21 cellular contexts compared by ENCODE assay signal in the genomic region with DNA sequence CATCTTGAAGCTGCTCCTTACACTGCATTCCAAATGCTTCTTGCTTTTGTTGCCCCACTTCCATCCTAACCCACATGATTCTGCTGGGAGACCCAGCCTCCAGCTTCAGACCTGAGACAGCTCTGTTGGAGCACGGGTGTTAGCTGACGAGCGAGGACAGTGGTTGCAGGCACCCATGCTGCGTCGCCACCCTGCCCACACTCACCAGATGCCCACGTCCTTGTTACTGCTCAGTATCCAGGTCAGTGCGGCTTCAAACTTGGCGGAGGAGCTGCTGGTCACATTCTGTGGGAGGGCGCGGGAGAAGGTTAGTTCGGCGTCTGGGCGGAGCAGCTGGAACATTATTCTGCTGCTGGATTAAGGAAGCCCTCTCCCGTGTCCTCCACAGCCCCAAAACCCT. TPM values are rescaled to one million over a fixed set of nuclear protein-coding genes. Genes with fewer than 3 reads are reported as not detected.
"Had no signal": no experiment of that assay in that cellular context is flagged by ENCODE, and none has a peak within 500 bp of the region (broad histone marks: within the 10 kb centered on the region; RNA-seq: fewer than 3 reads in every experiment).

No MANE protein-coding gene starts in this region.

- H3K4me1 ChIP-seq: colonic mucosa, pancreas had no signal

- H3K9me3 Mint-ChIP-seq: natural killer cell treated with Interleukin-12 subunit alpha and Interleukin-12 subunit beta and Interleukin-15 and Interleukin-18, amount 100 ng/mL, for 72 hours; T-cell had no signal

- DNase-seq: activated CD4-positive, alpha-beta T cell treated with anti-CD3 and anti-CD28 coated beads, Interleukin-2, amount 50 U/mL, for 4 hours; activated naive CD4-positive, alpha-beta T cell treated with anti-CD3 and anti-CD28 coated beads, Interleukin-2, amount 50 U/mL, for 16 hours; activated T-cell treated with anti-CD3 and anti-CD28 coated beads, Interleukin-2, amount 50 U/mL, for 1 hour; adrenal gland; colonic mucosa; effector memory CD4-positive, alpha-beta T cell; erythroblast; left cardiac atrium; pancreas; stimulated activated CD4-positive, alpha-beta T cell treated with anti-CD3 and anti-CD28 coated beads, Interleukin-15, amount 100 ng/mL, for 24 hours; stimulated activated CD4-positive, alpha-beta T cell treated with anti-CD3 and anti-CD28 coated beads, Interleukin-4, amount 100 ng/mL, for 24 hours; stomach; T-cell had no signal

- H3K27me3 Mint-ChIP-seq: natural killer cell treated with Interleukin-12 subunit alpha and Interleukin-12 subunit beta and Interleukin-15 and Interleukin-18, amount 100 ng/mL, for 72 hours; T-cell had no signal

- H3K27me3 ChIP-seq: adrenal gland, colonic mucosa, pancreas, stomach had no signal

- H3K4me3 Mint-ChIP-seq: natural killer cell treated with Interleukin-12 subunit alpha and Interleukin-12 subunit beta and Interleukin-15 and Interleukin-18, amount 100 ng/mL, for 72 hours; T-cell had no signal

- H3K4me3 ChIP-seq: adrenal gland, colonic mucosa, lung, pancreas, stomach, thoracic aorta had no signal

- H3K27ac Mint-ChIP-seq: natural killer cell treated with Interleukin-12 subunit alpha and Interleukin-12 subunit beta and Interleukin-15 and Interleukin-18, amount 100 ng/mL, for 72 hours had no signal

- H3K9me3 ChIP-seq: adrenal gland, colonic mucosa, pancreas, stomach, thoracic aorta had no signal

- H3K27ac ChIP-seq: colonic mucosa, pancreas, stomach, thoracic aorta had no signal

- ATAC-seq: left cardiac atrium; natural killer cell treated with Interleukin-12 subunit alpha and Interleukin-12 subunit beta and Interleukin-15 and Interleukin-18, amount 100 ng/mL, for 72 hours; pancreas; T-cell had no signal

RNA-seq across cellular contexts. Expression of a gene that starts 23.9 kb away (rescaled TPM):
- total RNA-seq: adrenal gland; cardiac septum; glomerular endothelial cell; left cardiac atrium; lung; mucosa of gallbladder; natural killer cell treated with Interleukin-12 subunit alpha and Interleukin-12 subunit beta and Interleukin-15 and Interleukin-18, amount 100 ng/mL, for 72 hours; pancreas; renal cortical epithelial cell; stomach; T-cell; thoracic aorta; ureter had no signal
- polyA plus RNA-seq: adrenal gland, lung, pancreas, stomach had no signal

RNA-seq across cellular contexts. Expression of a gene that starts 33.2 kb away (rescaled TPM):
- total RNA-seq: glomerular endothelial cell; natural killer cell treated with Interleukin-12 subunit alpha and Interleukin-12 subunit beta and Interleukin-15 and Interleukin-18, amount 100 ng/mL, for 72 hours; T-cell had no signal
